ENCODE assay signal across 17 cellular contexts in the genomic region with DNA sequence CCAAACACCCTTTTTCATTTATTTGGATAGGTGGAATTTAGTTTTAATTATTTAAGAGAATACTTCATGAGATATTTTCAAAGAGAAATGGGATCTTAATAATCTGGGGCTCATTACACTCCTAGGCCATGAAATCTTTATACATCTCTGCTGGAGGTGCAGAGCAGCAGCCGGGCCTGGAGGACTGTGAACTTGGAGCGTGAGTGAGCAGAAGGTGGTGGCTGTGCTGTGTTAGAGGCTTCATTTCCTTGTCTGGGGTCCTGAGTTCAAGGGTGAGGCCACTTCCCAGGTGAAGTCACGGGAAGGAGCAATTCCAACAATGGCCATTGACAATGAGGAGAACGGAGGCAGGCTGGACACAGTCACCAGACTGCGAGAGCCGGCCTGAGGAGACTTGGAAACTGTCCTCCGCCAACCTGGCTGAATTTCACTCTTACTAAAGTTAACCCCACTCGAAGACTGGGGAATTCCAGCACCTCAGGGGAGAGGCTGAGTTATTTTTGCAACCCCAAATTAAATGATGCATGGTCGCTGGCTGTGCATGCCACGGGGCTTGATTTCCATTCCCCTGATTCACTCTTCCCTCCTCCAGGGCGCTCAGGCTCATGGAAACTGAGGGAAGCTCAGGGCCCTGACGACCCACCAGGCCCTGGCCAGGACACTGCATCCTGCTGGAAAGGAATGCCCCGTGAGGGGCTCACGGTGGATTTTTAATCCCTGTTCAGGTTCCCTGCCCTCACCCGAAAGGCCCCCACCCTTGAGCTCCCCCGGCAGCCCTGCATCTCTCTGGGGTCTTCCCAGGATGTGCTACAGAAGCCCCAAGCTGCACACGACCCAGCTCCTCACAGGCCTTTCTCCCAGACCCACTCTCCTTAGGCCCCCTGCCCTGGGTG. TPM values are rescaled to one million over a fixed set of nuclear protein-coding genes. Genes with fewer than 3 reads are reported as not detected.
DNase-seq lines count a peak whose midpoint lies in the region; ATAC-seq, FAIRE-seq and TF ChIP-seq lines count a peak whose summit lies in the region.
"Had no signal": no experiment of that assay in that cellular context is flagged by ENCODE, and none has a peak within 500 bp of the region (broad histone marks: within the 10 kb centered on the region; RNA-seq: fewer than 3 reads in every experiment).

No MANE protein-coding gene starts in this region.

- no peaks in the 10 kb centered on the region for H3K27me3 ChIP-seq in GM06990 (replicated peaks; ENCODE audit: control insufficient read depth, insufficient read depth, low read length)
- no peaks in the 10 kb centered on the region; a peak in 1 of 5 replicates for H3K27me3 ChIP-seq in K562 (ENCODE audit: control insufficient read depth in 2 of 2, insufficient read depth in 2 of 2, low read length in 2 of 2)
- H3K27me3 ChIP-seq in smooth muscle cell (ENCODE audit: low read depth) = no peaks in the 10 kb centered on the region
- H3K27me3 ChIP-seq: ascending aorta, stomach, uterus had no signal

- H3K36me3 ChIP-seq in GM06990 (ENCODE audit: control insufficient read depth, insufficient read depth, low read length) (no peaks in the 10 kb centered on the region; the same call in 1 of the 2 replicates), K562 (ENCODE audit: control insufficient read depth, insufficient read depth, low read length) (no peaks in the 10 kb centered on the region), smooth muscle cell (ENCODE audit: low read depth) (no peaks in the 10 kb centered on the region)
- H3K36me3 ChIP-seq: ascending aorta, left ventricle myocardium inferior, stomach, uterus had no signal

- H3K9ac ChIP-seq in K562 (ENCODE audit: insufficient read depth in 1 of 2, low read depth in 2 of 2, low read length in 2 of 2) = peak overlapping the region in 1 of 2 experiments; percentile 26; a peak in 1 of 4 replicates
- no peak overlapping the region for H3K9ac ChIP-seq in smooth muscle cell (ENCODE audit: low read depth)

- no peaks in the 10 kb centered on the region for H3F3A ChIP-seq in smooth muscle cell (ENCODE audit: low read depth)

- H3K9me1 ChIP-seq in K562 (ENCODE audit: control insufficient read depth, insufficient read depth, low read length) = no peaks in the 10 kb centered on the region

- TF ChIP-seq EP300 in K562 (IDR thresholded peaks at IDR 0.05; ENCODE audit: low read length) = no peak

- TF ChIP-seq RAD21 in K562 (CRISPR knock-in tag; conservative IDR thresholded peaks at IDR 0.05 in 1 of 2, IDR thresholded peaks at IDR 0.05 in 1 of 2) = no peak

- H3K4me3 ChIP-seq in GM06990 (replicated peaks; ENCODE audit: low read depth, low read length) = no peak overlapping the region
- H3K4me3 ChIP-seq in K562 = no peak overlapping the region
- no peak overlapping the region for H3K4me3 ChIP-seq in smooth muscle cell
- H3K4me3 ChIP-seq: ascending aorta, left ventricle myocardium inferior, stomach, uterus had no signal

- peaks cover 0 to 12% of the 10 kb centered on the region in 2 experiments; a peak in 2 of 5 replicates for H3K4me1 ChIP-seq in K562 (replicated peaks in 1 of 2; ENCODE audit: control insufficient read depth in 2 of 2, insufficient read depth in 2 of 2, low read length in 2 of 2)
- no peaks in the 10 kb centered on the region for H3K4me1 ChIP-seq in smooth muscle cell (ENCODE audit: low read depth)
- H3K4me1 ChIP-seq: ascending aorta, left ventricle myocardium inferior, stomach, uterus had no signal

- H3K27ac ChIP-seq in K562 (ENCODE audit: extremely low read depth, low read depth, low read length) (no peak overlapping the region), smooth muscle cell (ENCODE audit: low read depth) (no peak overlapping the region)
- H3K27ac ChIP-seq: ascending aorta, left ventricle myocardium inferior, stomach, uterus had no signal

- H3K79me2 ChIP-seq in K562 (ENCODE audit: control insufficient read depth, insufficient read depth, low read length) (no peaks in the 10 kb centered on the region), smooth muscle cell (ENCODE audit: low read depth) (no peaks in the 10 kb centered on the region)

- no peak for TF ChIP-seq CTCF in GM06990 (IDR thresholded peaks at IDR 0.05; ENCODE audit: insufficient read depth, low read length, poor library complexity, severe bottlenecking)
- no peak for TF ChIP-seq CTCF in K562 (IDR thresholded peaks at IDR 0.05 in 2 of 3, conservative IDR thresholded peaks at IDR 0.05 in 1 of 3; ENCODE audit: insufficient read depth in 2 of 3, low read depth in 1 of 3, low read length in 3 of 3)
- no peak for TF ChIP-seq CTCF in smooth muscle cell (IDR thresholded peaks at IDR 0.05; ENCODE audit: borderline replicate concordance, insufficient read depth, poor library complexity, severe bottlenecking)

- TF ChIP-seq POLR2A in K562 (conservative IDR thresholded peaks at IDR 0.05) = no peak

- H2AFZ ChIP-seq in K562 (ENCODE audit: low read depth, low read length) (no peak overlapping the region), smooth muscle cell (ENCODE audit: low read depth) (no peak overlapping the region)

- intact Hi-C loops in K562 (cut with micrococcal nuclease) = no loop called here

- ATAC-seq in GM18861 (IDR thresholded peaks at IDR 0.05; ENCODE audit: unreplicated experiment) (peak; percentile 47), GM21717 (IDR thresholded peaks at IDR 0.05; ENCODE audit: unreplicated experiment) (peak; percentile 49), K562 (no peak)

- H3K9me3 ChIP-seq in K562 (replicated peaks; ENCODE audit: control insufficient read depth, insufficient read depth, low read depth, low read length) (no peaks in the 10 kb centered on the region), smooth muscle cell (replicated peaks; ENCODE audit: low read depth) (no peaks in the 10 kb centered on the region)
- H3K9me3 ChIP-seq: ascending aorta, left ventricle myocardium inferior, stomach, uterus had no signal

- no peak for FAIRE-seq in K562 (lab: Jason Lieb, UNC)
- FAIRE-seq: RCC 7860, small intestine had no signal

- CTCF ChIA-PET in K562 (lab: Yijun Ruan, JAX; ENCODE audit: low intra/inter-chr PET ratio) = no interaction called here

- POLR2A ChIA-PET in K562 (lab: Yijun Ruan, JAX) = no interaction called here

- 73% methylated on average over 5 of the region's 17 CpGs for WGBS in K562 (ENCODE audit: insufficient coverage, low coverage, missing lambda C conversion rate)
- 95% methylated on average over 15 of the region's 17 CpGs for whole genome bisulfite sequencing in smooth muscle cell (ENCODE audit: low lambda C conversion rate)

- no TSS peak for BruUV-seq in K562 (replicated peaks; lab: Mats Ljungman, UMichigan)

- DNase-seq in GM06990 (ENCODE audit: extremely low read depth, insufficient read length) (peak; percentile 66), K562 (ENCODE audit: extremely low read depth in 1 of 4, low spot score in 3 of 4) (no peak), GF-D8 (lab: John Stamatoyannopoulos, UW) (no peak), NCI-H1417 (lab: John Stamatoyannopoulos, UW) (no peak), NCI-H1092 treated with DMSO at 0.1 percent for 48 hours (lab: John Stamatoyannopoulos, UW) (no peak), smooth muscle cell (lab: John Stamatoyannopoulos, UW; ENCODE audit: unreplicated experiment) (no peak)
- DNase-seq: activated CD8-positive, alpha-beta memory T cell treated with anti-CD3 and anti-CD28 coated beads for 24 hours; activated effector memory CD4-positive, alpha-beta T cell treated with Interleukin-2 at 50 U/mL for 16 hours; foreskin melanocyte; left ventricle myocardium inferior; small intestine; stomach; uterus had no signal

- H3K4me2 ChIP-seq in K562 (ENCODE audit: insufficient read depth, low read length) (no peak overlapping the region), smooth muscle cell (no peak overlapping the region)

- H4K20me1 ChIP-seq in K562 (replicated peaks; ENCODE audit: control insufficient read depth, insufficient read depth, low read length) (no peaks in the 10 kb centered on the region), smooth muscle cell (ENCODE audit: low read depth) (no peaks in the 10 kb centered on the region)

- in situ Hi-C loops in K562 (cut with MboI) = no loop called here

TF ChIP-seq in K562, 482 proteins besides CTCF, POLR2A, EP300 and RAD21:
- TF ChIP-seq POLR2G (IDR thresholded peaks at IDR 0.05; ENCODE audit: low read depth, low read length) (0 out of 2 replicates have a peak, but pooled peaks have one; percentile 40), CBX1 (IDR thresholded peaks at IDR 0.05; ENCODE audit: low read depth) (no peak)
TF ChIP-seq in K562: peak in this region for 1.

RNA-seq across cellular contexts. Expression of gene TRAF3, which starts 22.6 kb away (rescaled TPM):
- total RNA-seq in K562 (2011; cell fraction: chromatin; rRNA removed; ENCODE audit: low replicate concordance) = 42.1 and 44.1 TPM in 2 replicates
- 22.5 and 22.8 TPM in 2 replicates for total RNA-seq in K562 (2011; cell fraction: nucleolus; rRNA removed)
- 25.0 and 25.2 TPM in 2 replicates for total RNA-seq in K562 (2011; cell fraction: nucleoplasm; rRNA removed)
- 8.1 and 11.4 TPM in 2 replicates for total RNA-seq in K562 (2014; rRNA removed)
- 9.1 and 9.9 TPM in 2 replicates for total RNA-seq in K562 (2014; rRNA removed; fragmentation: Illumina TruSeq; extraction: Trizol)
- 7.4 and 9.9 TPM in 2 replicates for total RNA-seq in K562 (2015; rRNA removed; fragmentation: Illumina TruSeq; extraction: Trizol)
- 20.7 and 21.3 TPM in 2 replicates for total RNA-seq in K562 (2021)
- 13.6 and 15.3 TPM in 2 replicates for polyA plus RNA-seq in K562 (2011; rRNA removed)
- polyA plus RNA-seq in K562 (2011; cell fraction: cytosol; rRNA removed) = 9.6 and 13.1 TPM in 2 replicates
- 14.3 and 18.4 TPM in 2 replicates for polyA plus RNA-seq in K562 (2011; cell fraction: nucleus; rRNA removed)
- 7.7 and 9.8 TPM in 2 replicates for polyA plus RNA-seq in K562 (2012)
- 10.7 and 11.5 TPM in 2 replicates for polyA plus RNA-seq in K562 (2014; fragmentation: Illumina TruSeq; extraction: Trizol)
- under 1 TPM; 0.52 to 0.57 TPM for polyA plus RNA-seq in K562 (2014; fragmentation: Nextera tagmentation; extraction: Ambion mirVana)
- 12.1 and 15.3 TPM in 2 replicates for polyA plus RNA-seq in K562 (2014; rRNA removed)
- polyA minus RNA-seq in K562 (2011; rRNA and poly(A)+ RNA removed) = 40.9 and 41.5 TPM in 2 replicates
- polyA minus RNA-seq in K562 (2011; cell fraction: cytosol; rRNA and poly(A)+ RNA removed) = 12.6 and 14.8 TPM in 2 replicates
- 6.6 and 12.8 TPM in 2 replicates for polyA minus RNA-seq in K562 (2011; cell fraction: nucleus; rRNA and poly(A)+ RNA removed)
- total RNA-seq in smooth muscle cell = 10.8 and 24.6 TPM in 2 replicates
- polyA plus RNA-seq in smooth muscle cell = 9.4 and 13.1 TPM in 2 replicates
